ENCODE assay signal across 21 cellular contexts in the genomic region with DNA sequence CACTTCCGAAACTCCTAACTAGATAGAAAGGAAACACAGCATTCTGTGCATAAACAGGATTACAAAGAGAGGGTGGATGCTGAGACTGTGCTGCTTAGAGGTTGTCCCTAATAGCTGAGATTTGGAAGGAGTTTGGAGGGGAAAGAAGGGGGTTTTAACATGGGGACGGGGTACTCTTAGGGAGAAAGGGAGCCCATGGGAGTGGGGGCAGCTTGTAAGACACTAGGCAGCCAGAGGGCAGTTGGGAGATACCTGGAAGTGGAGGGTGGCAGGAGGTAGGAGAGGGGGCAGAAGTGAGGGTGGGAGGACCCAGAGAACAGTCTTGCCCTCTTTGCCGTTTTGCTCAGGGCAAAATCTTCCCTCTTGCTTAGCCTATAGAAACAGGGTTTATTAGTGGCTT. TPM values are rescaled to one million over a fixed set of nuclear protein-coding genes. Genes with fewer than 3 reads are reported as not detected.
DNase-seq lines count a peak whose midpoint lies in the region; ATAC-seq, FAIRE-seq and TF ChIP-seq lines count a peak whose summit lies in the region.
"Had no signal": no experiment of that assay in that cellular context is flagged by ENCODE, and none has a peak within 500 bp of the region (broad histone marks: within the 10 kb centered on the region; RNA-seq: fewer than 3 reads in every experiment).

No MANE protein-coding gene starts in this region.

- H3K9me3 Mint-ChIP-seq in stimulated activated effector memory CD8-positive, alpha-beta T cell treated with anti-CD3 and anti-CD28 coated beads, Interleukin-12 subunit alpha, Interleukin-12 subunit beta, amount 100 ng/mL, for 72 hours = no peaks in the 10 kb centered on the region
- H3K9me3 Mint-ChIP-seq: CD8-positive, alpha-beta memory T cell had no signal

- H3K36me3 Mint-ChIP-seq in stimulated activated effector memory CD8-positive, alpha-beta T cell treated with anti-CD3 and anti-CD28 coated beads, Interleukin-12 subunit alpha, Interleukin-12 subunit beta, amount 100 ng/mL, for 72 hours = peaks cover 81% of the 10 kb centered on the region

- intact Hi-C loops in HepG2 (cut with micrococcal nuclease; ENCODE audit: unreplicated experiment) (no loop called here), right lobe of liver (cut with DNase I) (no loop called here)

- ATAC-seq in HepG2 (no peak), right lobe of liver (no peak), GM18858 (IDR thresholded peaks at IDR 0.05; ENCODE audit: unreplicated experiment) (no peak), esophagus mucosa (no peak), HG03196 (IDR thresholded peaks at IDR 0.05; ENCODE audit: unreplicated experiment) (no peak)
- no peak for ATAC-seq in stimulated activated effector memory CD8-positive, alpha-beta T cell treated with anti-CD3 and anti-CD28 coated beads, Interleukin-12 subunit alpha, Interleukin-12 subunit beta, amount 100 ng/mL, for 72 hours
- ATAC-seq: GM12878, HCT116 had no signal

- DNase-seq in HepG2 (ENCODE audit: low spot score) (no peak), right lobe of liver (no peak), islet precursor cell (peak; percentile 34), right atrium auricular region (ENCODE audit: low spot score) (no peak)
- no peak for DNase-seq in stimulated activated effector memory CD8-positive, alpha-beta T cell treated with anti-CD3 and anti-CD28 coated beads, Interleukin-12 subunit alpha, Interleukin-12 subunit beta, amount 100 ng/mL, for 72 hours (ENCODE audit: low spot score in 2 of 2)
- DNase-seq: CD8-positive, alpha-beta memory T cell; GDM1; NCI-H1092; NCI-H146; NCI-H2081 treated with DMSO at 0.1 percent for 48 hours; NCI-H510A; NCI-H774 had no signal

- in situ Hi-C loops in HepG2 (cut with HindIII; ENCODE audit: extremely low pct_ligation_motif_present, low pct_unique_long_range_greater_than_20kb) = no loop called here

- TF ChIP-seq RAD21 in HepG2 (CRISPR knock-in tag; IDR thresholded peaks at IDR 0.05) = no peak

- no peaks in the 10 kb centered on the region for H3K9me3 ChIP-seq in HepG2 (ENCODE audit: low read length)
- no peaks in the 10 kb centered on the region for H3K9me3 ChIP-seq in right lobe of liver
- no peaks in the 10 kb centered on the region for H3K9me3 ChIP-seq in right atrium auricular region
- H3K9me3 ChIP-seq: BLaER1 treated with 17β-estradiol and CSF1 and Interleukin-3, amounts not matched to agents 10 nM and 100 nM had no signal

- no peak overlapping the region for H3K4me2 ChIP-seq in HepG2 (ENCODE audit: low read depth, low read length)

- H3K4me3 Mint-ChIP-seq in stimulated activated effector memory CD8-positive, alpha-beta T cell treated with anti-CD3 and anti-CD28 coated beads, Interleukin-12 subunit alpha, Interleukin-12 subunit beta, amount 100 ng/mL, for 72 hours = no peak overlapping the region
- H3K4me3 Mint-ChIP-seq: CD8-positive, alpha-beta memory T cell had no signal

- no peaks in the 10 kb centered on the region for H4K20me1 ChIP-seq in HepG2 (ENCODE audit: insufficient read depth, low read length)

- CTCF ChIA-PET in HepG2 (lab: Yijun Ruan, JAX; ENCODE audit: low intra/inter-chr PET ratio, low total read pairs) = no interaction called here

- H3K27me3 ChIP-seq in HepG2 (ENCODE audit: control insufficient read depth in 1 of 2, insufficient read depth in 2 of 2, low read length in 2 of 2) (no peaks in the 10 kb centered on the region), right lobe of liver (no peaks in the 10 kb centered on the region), right atrium auricular region (no peaks in the 10 kb centered on the region)
- H3K27me3 ChIP-seq: BLaER1 treated with 17β-estradiol and CSF1 and Interleukin-3, amounts not matched to agents 10 nM and 100 nM had no signal

- no peak overlapping the region for H3K9ac ChIP-seq in HepG2 (ENCODE audit: insufficient read depth, low read depth, low read length)

- TF ChIP-seq CTCF in HepG2 (CRISPR knock-in tag; IDR thresholded peaks at IDR 0.05) (no peak), right lobe of liver (IDR thresholded peaks at IDR 0.05) (no peak), right atrium auricular region (IDR thresholded peaks at IDR 0.05) (no peak)

- no peak for FAIRE-seq in HepG2 (lab: Jason Lieb, UNC)
- FAIRE-seq: A204.1, GM12878, GM18507 had no signal

- POLR2A ChIA-PET in HepG2 (lab: Yijun Ruan, JAX) = interaction anchor here (1.1 kb wide), 1 partner anchor 16 kb away, joined by 3 read pairs; a partner anchor contains a TSS

- peaks cover 26 to 54% of the 10 kb centered on the region in 2 experiments for H3K36me3 ChIP-seq in HepG2 (replicated peaks in 1 of 2; ENCODE audit: control insufficient read depth in 1 of 2, insufficient read depth in 2 of 2, low read length in 2 of 2)
- peaks cover 0 to 24% (median 3%) of the 10 kb centered on the region in 4 donors for H3K36me3 ChIP-seq in right lobe of liver
- H3K36me3 ChIP-seq in right atrium auricular region = peaks cover 33% of the 10 kb centered on the region

- no peak overlapping the region for H3K4me3 ChIP-seq in HepG2 (replicated peaks in 1 of 3; ENCODE audit: insufficient read depth in 1 of 3, low read depth in 2 of 3, low read length in 3 of 3)
- no peak overlapping the region for H3K4me3 ChIP-seq in right lobe of liver
- H3K4me3 ChIP-seq in right atrium auricular region = no peak overlapping the region
- H3K4me3 ChIP-seq: BLaER1 treated with 17β-estradiol and CSF1 and Interleukin-3, amounts not matched to agents 10 nM and 100 nM; GM12878 had no signal

- H3K27ac ChIP-seq in HepG2 (ENCODE audit: extremely low read length, insufficient read depth, low read length) (no peak overlapping the region), right lobe of liver (no peak overlapping the region), right atrium auricular region (peak overlapping the region in 1 of 2 donors; percentile 18)
- H3K27ac ChIP-seq: BLaER1 treated with 17β-estradiol and CSF1 and Interleukin-3, amounts not matched to agents 10 nM and 100 nM had no signal

- BruUV-seq in HepG2 (replicated peaks; lab: Mats Ljungman, UMichigan) = no TSS peak

- H2AFZ ChIP-seq in HepG2 (ENCODE audit: low read length) = no peak overlapping the region

- no peak for TF ChIP-seq EP300 in HepG2 (IDR thresholded peaks at IDR 0.05; ENCODE audit: low read depth in 2 of 2, low read length in 2 of 2)
- no peak for TF ChIP-seq EP300 in HepG2 (CRISPR knock-in tag; IDR thresholded peaks at IDR 0.05; ENCODE audit: borderline replicate concordance)

- WGBS in HepG2 (ENCODE audit: low lambda C conversion rate) = 95% methylated on average over 3 of the region's 3 CpGs
- 85% methylated on average over 3 of the region's 3 CpGs for WGBS in right lobe of liver (ENCODE audit: insufficient coverage, low coverage, low lambda C conversion rate, missing lambda C conversion rate)

- H3K4me1 ChIP-seq in HepG2 (ENCODE audit: insufficient read depth, low read length) = peaks cover 20% of the 10 kb centered on the region
- no peaks in the 10 kb centered on the region for H3K4me1 ChIP-seq in right lobe of liver
- peaks cover 0 to 10% of the 10 kb centered on the region in 2 donors for H3K4me1 ChIP-seq in right atrium auricular region

- H3K27ac Mint-ChIP-seq in stimulated activated effector memory CD8-positive, alpha-beta T cell treated with anti-CD3 and anti-CD28 coated beads, Interleukin-12 subunit alpha, Interleukin-12 subunit beta, amount 100 ng/mL, for 72 hours = peak overlapping the region; percentile 7

- no peak for TF ChIP-seq POLR2A in HepG2 (IDR thresholded peaks at IDR 0.05; ENCODE audit: insufficient read depth in 1 of 2, low read depth in 2 of 2, low read length in 2 of 2)
- TF ChIP-seq POLR2A in right lobe of liver (IDR thresholded peaks at IDR 0.05) = no peak

- peaks cover 31% of the 10 kb centered on the region for H3K4me1 Mint-ChIP-seq in stimulated activated effector memory CD8-positive, alpha-beta T cell treated with anti-CD3 and anti-CD28 coated beads, Interleukin-12 subunit alpha, Interleukin-12 subunit beta, amount 100 ng/mL, for 72 hours

- peaks cover 2% of the 10 kb centered on the region for H3K79me2 ChIP-seq in HepG2 (ENCODE audit: insufficient read depth, low read length)

RNA-seq across cellular contexts. Expression of a gene that starts 16.4 kb away (rescaled TPM):
- total RNA-seq in HepG2 (2016; rRNA removed; fragmentation: Illumina TruSeq; extraction: Trizol) (16.5 and 18.6 TPM in 2 replicates), right lobe of liver (10 to 100 TPM; 11.4 to 16.0 (median 12.8) TPM), esophagus mucosa (42.0 TPM), right atrium auricular region (10 to 100 TPM; 13.1 to 17.8 TPM)
- 10.8 and 15.2 TPM in 2 replicates for total RNA-seq in HepG2 (2016; cell fraction: cytosol; rRNA removed; fragmentation: Illumina TruSeq; extraction: Trizol; ENCODE audit: low read depth)
- 15.1 and 16.2 TPM in 2 replicates for total RNA-seq in HepG2 (2016; cell fraction: insoluble cytoplasmic fraction; rRNA removed; fragmentation: Illumina TruSeq; extraction: Trizol)
- 25.3 and 29.5 TPM in 2 replicates for total RNA-seq in HepG2 (2016; cell fraction: membrane; rRNA removed; fragmentation: Illumina TruSeq; extraction: Trizol)
- total RNA-seq in HepG2 (2016; cell fraction: nucleus; rRNA removed; fragmentation: Illumina TruSeq; extraction: Trizol) = 15.3 and 19.6 TPM in 2 replicates
- 70.2 and 74.1 TPM in 2 replicates for polyA plus RNA-seq in HepG2 (2011; rRNA removed)
- 93.3 and 98.4 TPM in 2 replicates for polyA plus RNA-seq in HepG2 (2011; cell fraction: cytosol; rRNA removed)
- 35.2 and 44.3 TPM in 2 replicates for polyA plus RNA-seq in HepG2 (2011; cell fraction: nucleus; rRNA removed)
- 45.7 and 46.8 TPM in 2 replicates for polyA plus RNA-seq in HepG2 (2012)
- polyA plus RNA-seq in HepG2 (2016; cell fraction: cytosol; fragmentation: Illumina TruSeq; extraction: Trizol; ENCODE audit: low read depth) = 48.1 and 71.4 TPM in 2 replicates
- 55.8 and 57.5 TPM in 2 replicates for polyA plus RNA-seq in HepG2 (2016; cell fraction: insoluble cytoplasmic fraction; fragmentation: Illumina TruSeq; extraction: Trizol; ENCODE audit: low read depth)
- polyA plus RNA-seq in HepG2 (2016; cell fraction: membrane; fragmentation: Illumina TruSeq; extraction: Trizol; ENCODE audit: low read depth) = 67.6 and 91.3 TPM in 2 replicates
- polyA plus RNA-seq in HepG2 (2016; cell fraction: nucleus; fragmentation: Illumina TruSeq; extraction: Trizol; ENCODE audit: insufficient read depth, low read depth) = 68.3 and 69.5 TPM in 2 replicates
- 47.1 and 62.0 TPM in 2 replicates for polyA minus RNA-seq in HepG2 (2011; rRNA and poly(A)+ RNA removed; ENCODE audit: low replicate concordance)
- 11.5 and 14.7 TPM in 2 replicates for polyA minus RNA-seq in HepG2 (2011; cell fraction: cytosol; rRNA and poly(A)+ RNA removed)
- polyA minus RNA-seq in HepG2 (2011; cell fraction: nucleus; rRNA and poly(A)+ RNA removed) = 7.6 and 12.7 TPM in 2 replicates

RNA-seq across cellular contexts. Expression of a gene that starts 40.1 kb away (rescaled TPM):
- total RNA-seq in HepG2 (2016; rRNA removed; fragmentation: Illumina TruSeq; extraction: Trizol) (54.7 and 59.7 TPM in 2 replicates), right lobe of liver (10 to 100 TPM in 4 of 6 experiments, 1 to 10 TPM in 2; 3.1 to 17.3 (median 11.2) TPM), esophagus mucosa (30.5 TPM), right atrium auricular region (10 to 100 TPM in 1 of 2 donors, 1 to 10 TPM in 1; 6.9 to 14.3 TPM)
- total RNA-seq in HepG2 (2016; cell fraction: cytosol; rRNA removed; fragmentation: Illumina TruSeq; extraction: Trizol; ENCODE audit: low read depth) = 18.4 and 21.0 TPM in 2 replicates
- total RNA-seq in HepG2 (2016; cell fraction: insoluble cytoplasmic fraction; rRNA removed; fragmentation: Illumina TruSeq; extraction: Trizol) = 48.2 and 56.8 TPM in 2 replicates
- 25.3 and 30.3 TPM in 2 replicates for total RNA-seq in HepG2 (2016; cell fraction: membrane; rRNA removed; fragmentation: Illumina TruSeq; extraction: Trizol)
- 60.1 and 65.6 TPM in 2 replicates for total RNA-seq in HepG2 (2016; cell fraction: nucleus; rRNA removed; fragmentation: Illumina TruSeq; extraction: Trizol)
- polyA plus RNA-seq in HepG2 (2011; rRNA removed) = 192 and 229 TPM in 2 replicates
- 97.4 and 112 TPM in 2 replicates for polyA plus RNA-seq in HepG2 (2011; cell fraction: cytosol; rRNA removed)
- polyA plus RNA-seq in HepG2 (2011; cell fraction: nucleus; rRNA removed) = 448 and 459 TPM in 2 replicates
- 148 and 158 TPM in 2 replicates for polyA plus RNA-seq in HepG2 (2012)
- 3.4 and 4.0 TPM in 2 replicates for polyA plus RNA-seq in HepG2 (2016; cell fraction: cytosol; fragmentation: Illumina TruSeq; extraction: Trizol; ENCODE audit: low read depth)
- polyA plus RNA-seq in HepG2 (2016; cell fraction: insoluble cytoplasmic fraction; fragmentation: Illumina TruSeq; extraction: Trizol; ENCODE audit: low read depth) = 43.5 and 52.9 TPM in 2 replicates
- polyA plus RNA-seq in HepG2 (2016; cell fraction: membrane; fragmentation: Illumina TruSeq; extraction: Trizol; ENCODE audit: low read depth) = 13.5 and 16.0 TPM in 2 replicates
- polyA plus RNA-seq in HepG2 (2016; cell fraction: nucleus; fragmentation: Illumina TruSeq; extraction: Trizol; ENCODE audit: insufficient read depth, low read depth) = 92.1 and 101 TPM in 2 replicates
- polyA minus RNA-seq in HepG2 (2011; rRNA and poly(A)+ RNA removed; ENCODE audit: low replicate concordance) = 0.87 and 280 TPM in 2 replicates
- 92.5 and 127 TPM in 2 replicates for polyA minus RNA-seq in HepG2 (2011; cell fraction: cytosol; rRNA and poly(A)+ RNA removed)
- polyA minus RNA-seq in HepG2 (2011; cell fraction: nucleus; rRNA and poly(A)+ RNA removed) = 209 and 267 TPM in 2 replicates

RNA-seq across cellular contexts. Expression of a gene that starts 44.2 kb away (rescaled TPM):
- total RNA-seq in HepG2 (2016; rRNA removed; fragmentation: Illumina TruSeq; extraction: Trizol) (not detected in 2 replicates), right lobe of liver (not detected), esophagus mucosa (not detected), right atrium auricular region (1 to 10 TPM; 1.5 to 3.6 TPM)
- total RNA-seq in HepG2 (2016; cell fraction: cytosol; rRNA removed; fragmentation: Illumina TruSeq; extraction: Trizol; ENCODE audit: low read depth) = not detected in 2 replicates
- not detected in 2 replicates for total RNA-seq in HepG2 (2016; cell fraction: insoluble cytoplasmic fraction; rRNA removed; fragmentation: Illumina TruSeq; extraction: Trizol)
- not detected in 2 replicates for total RNA-seq in HepG2 (2016; cell fraction: membrane; rRNA removed; fragmentation: Illumina TruSeq; extraction: Trizol)
- total RNA-seq in HepG2 (2016; cell fraction: nucleus; rRNA removed; fragmentation: Illumina TruSeq; extraction: Trizol) = not detected in 2 replicates
- not detected in 2 replicates for polyA plus RNA-seq in HepG2 (2011; rRNA removed)
- polyA plus RNA-seq in HepG2 (2011; cell fraction: cytosol; rRNA removed) = not detected in 2 replicates
- not detected in 2 replicates for polyA plus RNA-seq in HepG2 (2011; cell fraction: nucleus; rRNA removed)
- not detected in 2 replicates for polyA plus RNA-seq in HepG2 (2012)
- not detected in 2 replicates for polyA plus RNA-seq in HepG2 (2016; cell fraction: cytosol; fragmentation: Illumina TruSeq; extraction: Trizol; ENCODE audit: low read depth)
- polyA plus RNA-seq in HepG2 (2016; cell fraction: insoluble cytoplasmic fraction; fragmentation: Illumina TruSeq; extraction: Trizol; ENCODE audit: low read depth) = not detected in 2 replicates
- not detected in 2 replicates for polyA plus RNA-seq in HepG2 (2016; cell fraction: membrane; fragmentation: Illumina TruSeq; extraction: Trizol; ENCODE audit: low read depth)
- not detected in 2 replicates for polyA plus RNA-seq in HepG2 (2016; cell fraction: nucleus; fragmentation: Illumina TruSeq; extraction: Trizol; ENCODE audit: insufficient read depth, low read depth)
- not detected in 2 replicates for polyA minus RNA-seq in HepG2 (2011; rRNA and poly(A)+ RNA removed; ENCODE audit: low replicate concordance)
- polyA minus RNA-seq in HepG2 (2011; cell fraction: cytosol; rRNA and poly(A)+ RNA removed) = not detected in 2 replicates
- polyA minus RNA-seq in HepG2 (2011; cell fraction: nucleus; rRNA and poly(A)+ RNA removed) = not detected in 2 replicates
- total RNA-seq: CD8-positive, alpha-beta memory T cell; GM12878; MCF 10A had no signal
- polyA plus RNA-seq: CD8-positive, alpha-beta memory T cell; GM12878 had no signal
